Comparison of ENCODE assay signal across 14 cellular contexts in the genomic region with DNA sequence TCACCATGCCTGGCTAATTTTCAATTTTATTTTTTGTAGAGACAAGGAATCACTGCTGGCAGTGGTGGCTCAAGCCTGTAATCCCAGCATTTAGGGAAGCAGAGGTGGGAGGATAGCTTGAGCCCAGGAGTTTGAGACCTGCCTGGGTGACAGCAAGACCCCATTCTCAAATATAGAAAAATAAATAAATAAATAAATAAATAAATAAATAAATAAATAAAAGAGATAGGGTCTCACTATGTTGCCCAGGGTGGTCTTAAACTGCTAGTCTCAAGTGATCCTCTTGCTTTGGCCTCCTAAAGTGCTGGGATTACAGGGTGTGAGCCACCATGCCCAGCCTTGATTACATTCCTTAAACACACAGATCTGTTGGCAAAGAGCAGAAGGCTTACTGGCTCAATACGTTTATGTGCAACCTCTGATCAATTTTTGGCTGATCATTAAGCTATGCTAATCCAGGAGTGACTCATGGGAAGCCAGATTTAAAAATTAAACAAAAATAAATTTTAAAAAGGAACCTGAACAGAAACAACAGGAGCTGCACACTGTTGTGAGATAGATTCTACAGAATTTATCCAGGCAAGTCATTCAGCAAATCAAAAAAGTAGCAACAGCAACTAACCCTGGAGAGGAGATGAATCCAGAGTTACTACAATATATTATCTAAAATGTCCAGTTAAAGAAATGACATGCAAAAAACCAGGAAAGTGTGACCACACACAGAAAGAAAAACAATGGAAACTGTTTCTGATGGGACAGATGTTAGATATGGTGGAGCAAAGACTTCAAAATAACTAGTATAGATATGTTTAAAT.
A peak's percentile ranks its signal among the peaks of the same experiment; 100 is the strongest.
DNase-seq lines count a peak whose midpoint lies in the region; ATAC-seq, FAIRE-seq and TF ChIP-seq lines count a peak whose summit lies in the region.
"Had no signal": no experiment of that assay in that cellular context is flagged by ENCODE, and none has a peak within 500 bp of the region (broad histone marks: within the 10 kb centered on the region; RNA-seq: fewer than 3 reads in every experiment).

No MANE protein-coding gene starts in this region.

- DNase-seq in Calu3 = peak; percentile 33
- no peak for DNase-seq in HTR-8/SVneo (ENCODE audit: insufficient read length, low spot score)
- DNase-seq in kidney tubule cell (ENCODE audit: low spot score) = peak; percentile 53
- DNase-seq in pancreas = peak in 1 of 6 donors; percentile 40
- DNase-seq in Caco-2 = no peak
- DNase-seq in WERI-Rb-1 = no peak
- DNase-seq in posterior cingulate gyrus = no peak
- DNase-seq: BE2C; CD4-positive, alpha-beta memory T cell; GF-D8 had no signal

- H3K36me3 ChIP-seq in pancreas (no peaks in the 10 kb centered on the region), Caco-2 (ENCODE audit: control insufficient read depth, insufficient read depth, low read length) (no peaks in the 10 kb centered on the region), WERI-Rb-1 (no peaks in the 10 kb centered on the region)
- H3K36me3 ChIP-seq: BE2C, HAP-1 had no signal

- H3K4me3 ChIP-seq in pancreas (no peak overlapping the region), Caco-2 (ENCODE audit: low read depth, low read length) (no peak overlapping the region), WERI-Rb-1 (ENCODE audit: low read depth, low read length) (no peak overlapping the region)
- H3K4me3 ChIP-seq: HAP-1 had no signal

- CTCF ChIA-PET in Calu3 (lab: Charles Lee) = interaction anchor here (0.7 to 1.3 kb wide), 4 partner anchors 9 to 72 kb away, joined by 3 to 4 read pairs (median 4); no protein-coding TSS in a partner anchor
- CTCF ChIA-PET in Caco-2 (lab: Charles Lee) = no interaction called here

- H3K4me1 ChIP-seq in pancreas (peaks cover 0 to 4% (median 0%) of the 10 kb centered on the region in 3 donors), Caco-2 (no peaks in the 10 kb centered on the region)
- H3K4me1 ChIP-seq: BE2C had no signal

- H3K9me3 ChIP-seq in pancreas (no peaks in the 10 kb centered on the region), Caco-2 (no peaks in the 10 kb centered on the region), WERI-Rb-1 (ENCODE audit: severe bottlenecking) (no peaks in the 10 kb centered on the region)
- H3K9me3 ChIP-seq: BE2C, HAP-1 had no signal

- FAIRE-seq in HTR-8/SVneo (lab: Jason Lieb, UNC) (peak; percentile 46), pancreas (lab: Jason Lieb, UNC) (no peak)
- FAIRE-seq: GM19239, H1 had no signal

- 6 to 14% methylated on average over 1 of the region's 1 CpG for WGBS in pancreas, 2 donors

- TF ChIP-seq CTCF in Calu3 (IDR thresholded peaks at IDR 0.05; ENCODE audit: unreplicated experiment) = no peak
- no peak for TF ChIP-seq CTCF in pancreas (IDR thresholded peaks at IDR 0.05)
- no peak for TF ChIP-seq CTCF in Caco-2 (IDR thresholded peaks at IDR 0.05; ENCODE audit: insufficient read depth in 1 of 2, low read depth in 1 of 2, low read length in 1 of 2, severe bottlenecking in 1 of 2, unreplicated experiment in 1 of 2)
- no peak for TF ChIP-seq CTCF in WERI-Rb-1 (IDR thresholded peaks at IDR 0.05; ENCODE audit: low read depth, low read length)

- POLR2A ChIA-PET in Caco-2 (lab: Charles Lee) = no interaction called here

- H3K27ac ChIP-seq in pancreas (peak overlapping the region in 1 of 4 donors; percentile 2), WERI-Rb-1 (no peak overlapping the region)
- H3K27ac ChIP-seq: C4-2B had no signal

- H3K27me3 Mint-ChIP-seq in Calu3 (ENCODE audit: unreplicated experiment) = no peaks in the 10 kb centered on the region
- H3K27me3 Mint-ChIP-seq in Caco-2 (ENCODE audit: insufficient read depth, unreplicated experiment) = no peaks in the 10 kb centered on the region

- peak; percentile 57 to 81 (median 70) for ATAC-seq in pancreas

- H3K4me1 Mint-ChIP-seq in Calu3 (ENCODE audit: low read depth, unreplicated experiment) = peaks cover 29% of the 10 kb centered on the region
- H3K4me1 Mint-ChIP-seq in Caco-2 (ENCODE audit: low read depth, unreplicated experiment) = no peaks in the 10 kb centered on the region
- H3K4me1 Mint-ChIP-seq: CD4-positive, alpha-beta memory T cell had no signal

- BruUV-seq in Calu3 (replicated peaks; lab: Mats Ljungman, UMichigan) (no TSS peak), Caco-2 (replicated peaks; lab: Mats Ljungman, UMichigan) (no TSS peak)

- no peaks in the 10 kb centered on the region for H3K9me3 Mint-ChIP-seq in Calu3 (ENCODE audit: low read depth, unreplicated experiment)
- no peaks in the 10 kb centered on the region for H3K9me3 Mint-ChIP-seq in Caco-2 (ENCODE audit: unreplicated experiment)

- intact Hi-C loops in Calu3 (cut with micrococcal nuclease; ENCODE audit: unreplicated experiment) = no loop called here
- intact Hi-C loops in pancreas (cut with DNase I) = no loop called here
- intact Hi-C loops in Caco-2 (cut with micrococcal nuclease; ENCODE audit: unreplicated experiment) = no loop called here
- intact Hi-C loops in posterior cingulate gyrus (cut with DNase I) = no loop called here

- H3K27ac Mint-ChIP-seq in Calu3 (ENCODE audit: unreplicated experiment) (peak overlapping the region; percentile 2), Caco-2 (ENCODE audit: unreplicated experiment) (no peak overlapping the region)
- H3K27ac Mint-ChIP-seq: CD4-positive, alpha-beta memory T cell had no signal

- H3K36me3 Mint-ChIP-seq in Calu3 (ENCODE audit: insufficient read depth, unreplicated experiment) (no peaks in the 10 kb centered on the region), Caco-2 (ENCODE audit: insufficient read depth, unreplicated experiment) (no peaks in the 10 kb centered on the region)
- H3K36me3 Mint-ChIP-seq: CD4-positive, alpha-beta memory T cell had no signal

- no peak overlapping the region for H3K4me3 Mint-ChIP-seq in Calu3 (ENCODE audit: low read depth, unreplicated experiment)
- no peak overlapping the region for H3K4me3 Mint-ChIP-seq in Caco-2 (ENCODE audit: unreplicated experiment)
- H3K4me3 Mint-ChIP-seq: CD4-positive, alpha-beta memory T cell had no signal

- H3K27me3 ChIP-seq in pancreas (no peaks in the 10 kb centered on the region), Caco-2 (replicated peaks; ENCODE audit: control insufficient read depth, insufficient read depth, low read length) (no peaks in the 10 kb centered on the region), WERI-Rb-1 (ENCODE audit: insufficient read depth, low read depth, severe bottlenecking) (no peaks in the 10 kb centered on the region)
- H3K27me3 ChIP-seq: BE2C had no signal

Comparison
In these comparisons a context has a peak if more than half of its experiments do, and no peak if none do; other contexts are left out.
1. DNase-seq: peak in Calu3 (single experiment) and kidney tubule cell (single experiment); none in HTR-8/SVneo (single experiment), Caco-2 (0 of 2), WERI-Rb-1 (single experiment) and posterior cingulate gyrus (0 of 10).